ENCODE assay signal across 11 cellular contexts in genomic region chr4:144709793-144710525, GRCh38.
DNase-seq lines count a peak whose midpoint lies in the region; ATAC-seq and TF ChIP-seq lines count a peak whose summit lies in the region.
"Had no signal": no experiment of that assay in that cellular context is flagged by ENCODE, and none has a peak within 500 bp of the region (broad histone marks: within the 10 kb centered on the region; RNA-seq: fewer than 3 reads in every experiment).

No MANE protein-coding gene starts in this region.

- ATAC-seq in GM21447 (IDR thresholded peaks at IDR 0.05; ENCODE audit: unreplicated experiment): no peak
- ATAC-seq: stimulated activated naive CD8-positive, alpha-beta T cell treated with anti-CD3 and anti-CD28 coated beads, Interleukin-15, Interleukin-2, amounts not matched to agents 100 U/mL and 50 U/mL, for 24 hours had no signal

- no peaks in the 10 kb centered on the region for H3K79me2 ChIP-seq in ACC112 (ENCODE audit: control insufficient read depth, insufficient read depth, low read length, unreplicated experiment)

- H3K9me3 Mint-ChIP-seq in activated T-cell treated with anti-CD3 and anti-CD28 coated beads, Interleukin-2, amount 50 U/mL, for 24 hours: no peaks in the 10 kb centered on the region

- no peak overlapping the region for H3K27ac Mint-ChIP-seq in activated T-cell treated with anti-CD3 and anti-CD28 coated beads, Interleukin-2, amount 50 U/mL, for 24 hours

- DNase-seq in LHCN-M2 (ENCODE audit: low read depth) (peak; percentile 85), choroid plexus epithelial cell (ENCODE audit: low read depth) (peak; percentile 40), kidney epithelial cell (ENCODE audit: low read depth) (peak; percentile 92), GM13977 (ENCODE audit: low spot score) (no peak), SIG-M5 (lab: John Stamatoyannopoulos, UW) (no peak)
- DNase-seq in activated T-cell treated with anti-CD3 and anti-CD28 coated beads, Interleukin-2, amount 50 U/mL, for 24 hours: no peak
- DNase-seq: BE2C; NK-92 treated with Interleukin-12 subunit alpha and Interleukin-12 subunit beta, amount 100 ng/mL, for 24 hours; stimulated activated naive CD8-positive, alpha-beta T cell treated with anti-CD3 and anti-CD28 coated beads, Interleukin-15, Interleukin-2, amounts not matched to agents 100 U/mL and 50 U/mL, for 24 hours had no signal

- H3K4me1 ChIP-seq in ACC112 (ENCODE audit: control insufficient read depth, insufficient read depth, low read length, unreplicated experiment): peaks cover 50% of the 10 kb centered on the region
- H3K4me1 ChIP-seq: BE2C had no signal

- H3K36me3 ChIP-seq in ACC112 (ENCODE audit: insufficient read depth, low read length) (peaks cover 13% of the 10 kb centered on the region), kidney epithelial cell (ENCODE audit: control insufficient read depth, insufficient read depth, low read length) (no peaks in the 10 kb centered on the region)
- H3K36me3 ChIP-seq: BE2C had no signal

- no peak overlapping the region for H2AFZ ChIP-seq in ACC112 (ENCODE audit: low read length, unreplicated experiment)

- H3K27me3 ChIP-seq in ACC112 (ENCODE audit: insufficient read depth, low read length) (no peaks in the 10 kb centered on the region), kidney epithelial cell (ENCODE audit: control insufficient read depth, insufficient read depth, low read length) (no peaks in the 10 kb centered on the region)
- H3K27me3 ChIP-seq: BE2C had no signal

- H3K4me3 ChIP-seq in ACC112 (ENCODE audit: low read depth, low read length): no peak overlapping the region
- no peak overlapping the region for H3K4me3 ChIP-seq in choroid plexus epithelial cell (ENCODE audit: low read depth, low read length)
- no peak overlapping the region for H3K4me3 ChIP-seq in kidney epithelial cell (ENCODE audit: low read depth, low read length)

- no peaks in the 10 kb centered on the region for H3K36me3 Mint-ChIP-seq in activated T-cell treated with anti-CD3 and anti-CD28 coated beads, Interleukin-2, amount 50 U/mL, for 24 hours (ENCODE audit: low read depth)

- H3K4me1 Mint-ChIP-seq in activated T-cell treated with anti-CD3 and anti-CD28 coated beads, Interleukin-2, amount 50 U/mL, for 24 hours (ENCODE audit: low read depth): no peaks in the 10 kb centered on the region

- H3K4me3 Mint-ChIP-seq in activated T-cell treated with anti-CD3 and anti-CD28 coated beads, Interleukin-2, amount 50 U/mL, for 24 hours: no peak overlapping the region

- H3K27me3 Mint-ChIP-seq in activated T-cell treated with anti-CD3 and anti-CD28 coated beads, Interleukin-2, amount 50 U/mL, for 24 hours: no peaks in the 10 kb centered on the region

- in situ Hi-C loops in GM13977 (cut with MboI; ENCODE audit: low pct_unique_long_range_greater_than_20kb, low sequenced_read_pairs, unreplicated experiment): no loop called here

- TF ChIP-seq CTCF in choroid plexus epithelial cell (conservative IDR thresholded peaks at IDR 0.05; ENCODE audit: low read depth, low read length) (no peak), kidney epithelial cell (IDR thresholded peaks at IDR 0.05; ENCODE audit: insufficient read depth, low read length, poor library complexity, severe bottlenecking) (no peak), GM13977 (IDR thresholded peaks at IDR 0.05; ENCODE audit: extremely low read depth, insufficient read depth, missing control alignments) (no peak)

- H3K27ac ChIP-seq in ACC112 (ENCODE audit: low read depth, low read length): peak overlapping the region; percentile 81

Comparison
In these comparisons a context has a peak if more than half of its experiments do, and no peak if none do; other contexts are left out.
1. DNase-seq: peak in LHCN-M2 (single experiment), choroid plexus epithelial cell (single experiment) and kidney epithelial cell (single experiment); none in activated T-cell treated with anti-CD3 and anti-CD28 coated beads, Interleukin-2, amount 50 U/mL, for 24 hours (single experiment), GM13977 (single experiment) and SIG-M5 (single experiment).